Comparison of ENCODE assay signal across 8 cellular contexts in the genomic region with DNA sequence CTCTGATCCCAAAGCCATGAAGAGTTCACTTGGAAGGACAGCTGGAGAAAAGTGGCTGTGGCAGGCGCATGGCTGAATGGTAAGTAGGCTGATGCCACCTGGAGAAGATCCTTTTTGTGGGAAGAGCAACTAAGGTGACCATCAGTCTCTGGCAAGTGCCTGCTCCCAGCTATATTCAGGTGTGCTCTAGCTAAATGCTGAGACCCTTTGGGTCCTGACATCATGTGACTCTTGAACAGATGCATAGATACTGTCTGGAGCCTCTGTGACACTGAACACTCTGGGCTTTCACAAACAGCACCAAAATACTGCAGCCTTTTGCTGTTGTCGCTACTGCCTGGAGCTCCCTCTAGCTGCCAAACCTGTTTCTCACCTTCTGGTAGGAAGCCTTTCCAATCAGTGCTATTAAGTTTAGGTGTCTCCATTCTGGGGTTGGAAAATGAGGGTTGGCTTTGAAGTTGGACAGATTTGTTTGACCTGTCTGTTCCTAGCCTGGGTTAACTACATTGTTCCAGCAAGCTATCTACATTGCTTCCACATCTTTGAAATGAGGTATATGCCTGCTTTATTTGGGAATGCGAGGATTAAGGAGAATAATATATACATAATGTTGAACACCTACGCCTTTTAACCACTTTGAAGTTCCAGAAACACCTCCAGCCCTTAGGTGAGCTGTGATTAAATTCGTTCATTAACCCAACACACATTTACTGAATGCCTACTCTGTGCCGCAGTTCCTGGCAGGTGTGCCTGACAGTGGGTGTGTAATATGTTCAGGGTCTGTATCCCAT. TPM values are rescaled to one million over a fixed set of nuclear protein-coding genes. Genes with fewer than 3 reads are reported as not detected.
DNase-seq lines count a peak whose midpoint lies in the region; ATAC-seq and TF ChIP-seq lines count a peak whose summit lies in the region.

No MANE protein-coding gene starts in this region.

- POLR2A ChIA-PET in HEK293 (lab: Yijun Ruan, JAX) = interaction anchor here (0.6 to 3.3 kb wide), 3 partner anchors 34 to 56 kb away, joined by 3 to 12 read pairs (median 5); a partner anchor contains a TSS

- intact Hi-C loops in activated T-helper 2 cell treated with anti-CD3 and anti-CD28 coated beads, Interferon-gamma antibody, Interleukin-2, Interleukin-4, amounts not matched to agents 10 μg/mL and 5 μg/mL and 100 μg/mL, durations not matched to agents 14 hours and 24 hours and 36 hours (cut with micrococcal nuclease) = loop anchor here (5.0 to 10.0 kb wide), 2 partner anchors 78 to 365 kb away; a partner anchor contains a TSS

- no peaks in the 10 kb centered on the region for H3K9me3 Mint-ChIP-seq in activated T-helper 2 cell treated with anti-CD3 and anti-CD28 coated beads, Interferon-gamma antibody, Interleukin-2, Interleukin-4, amounts not matched to agents 10 μg/mL and 5 μg/mL and 100 μg/mL, durations not matched to agents 14 hours and 24 hours and 36 hours
- H3K9me3 Mint-ChIP-seq in stimulated activated naive CD8-positive, alpha-beta T cell treated with anti-CD3 and anti-CD28 coated beads, Interleukin-15, amount 100 ng/mL, for 72 hours = no peaks in the 10 kb centered on the region

- no peaks in the 10 kb centered on the region for H3K36me3 ChIP-seq in HEK293 (ENCODE audit: control insufficient read depth in 2 of 2, insufficient read depth in 1 of 2, low read length in 2 of 2)

- DNase-seq in D341Med (ENCODE audit: low spot score) (peak; percentile 59), NK-92 (lab: John Stamatoyannopoulos, UW; ENCODE audit: unreplicated experiment) (peak; percentile 5), iris pigment epithelial cell (ENCODE audit: low read depth) (peak; percentile 59)
- peak; percentile 31 for DNase-seq in activated T-helper 2 cell treated with anti-CD3 and anti-CD28 coated beads, Interferon-gamma antibody, Interleukin-2, Interleukin-4, amounts not matched to agents 10 μg/mL and 5 μg/mL and 100 μg/mL, durations not matched to agents 14 hours and 24 hours and 36 hours (ENCODE audit: low spot score)
- peak; percentile 37 to 60 for DNase-seq in stimulated activated naive CD8-positive, alpha-beta T cell treated with anti-CD3 and anti-CD28 coated beads, Interleukin-15, amount 100 ng/mL, for 72 hours

- no peaks in the 10 kb centered on the region for H3K36me3 Mint-ChIP-seq in activated T-helper 2 cell treated with anti-CD3 and anti-CD28 coated beads, Interferon-gamma antibody, Interleukin-2, Interleukin-4, amounts not matched to agents 10 μg/mL and 5 μg/mL and 100 μg/mL, durations not matched to agents 14 hours and 24 hours and 36 hours (ENCODE audit: low read depth)

- peaks cover 10% of the 10 kb centered on the region for H3K4me1 Mint-ChIP-seq in activated T-helper 2 cell treated with anti-CD3 and anti-CD28 coated beads, Interferon-gamma antibody, Interleukin-2, Interleukin-4, amounts not matched to agents 10 μg/mL and 5 μg/mL and 100 μg/mL, durations not matched to agents 14 hours and 24 hours and 36 hours (ENCODE audit: low read depth)
- peaks cover 34% of the 10 kb centered on the region for H3K4me1 Mint-ChIP-seq in stimulated activated naive CD8-positive, alpha-beta T cell treated with anti-CD3 and anti-CD28 coated beads, Interleukin-15, amount 100 ng/mL, for 72 hours

- H3K27ac ChIP-seq in HEK293 (ENCODE audit: extremely low read depth, low read depth, low read length) = no peak overlapping the region

- CTCF ChIA-PET in HEK293 (lab: Yijun Ruan, JAX) = interaction anchor here (0.6 to 3.4 kb wide), 28 partner anchors 9 to 284 kb away, joined by 3 to 23 read pairs (median 4); a partner anchor contains a TSS

- H3K9me3 ChIP-seq in HEK293 (ENCODE audit: control insufficient read depth, insufficient read depth, low read depth, low read length) = no peaks in the 10 kb centered on the region

- peaks cover 4% of the 10 kb centered on the region; the same call in 1 of the 2 replicates for H3K4me1 ChIP-seq in HEK293 (ENCODE audit: control insufficient read depth, insufficient read depth, low read length)

- H3K27ac Mint-ChIP-seq in activated T-helper 2 cell treated with anti-CD3 and anti-CD28 coated beads, Interferon-gamma antibody, Interleukin-2, Interleukin-4, amounts not matched to agents 10 μg/mL and 5 μg/mL and 100 μg/mL, durations not matched to agents 14 hours and 24 hours and 36 hours = no peak overlapping the region
- H3K27ac Mint-ChIP-seq in stimulated activated naive CD8-positive, alpha-beta T cell treated with anti-CD3 and anti-CD28 coated beads, Interleukin-15, amount 100 ng/mL, for 72 hours = no peak overlapping the region

- ATAC-seq in stimulated activated naive CD8-positive, alpha-beta T cell treated with anti-CD3 and anti-CD28 coated beads, Interleukin-15, amount 100 ng/mL, for 72 hours = no peak
- ATAC-seq in HG02938 (IDR thresholded peaks at IDR 0.05; ENCODE audit: unreplicated experiment) (no peak), HG03571 (IDR thresholded peaks at IDR 0.05; ENCODE audit: unreplicated experiment) (no peak)

- H3K4me3 Mint-ChIP-seq in activated T-helper 2 cell treated with anti-CD3 and anti-CD28 coated beads, Interferon-gamma antibody, Interleukin-2, Interleukin-4, amounts not matched to agents 10 μg/mL and 5 μg/mL and 100 μg/mL, durations not matched to agents 14 hours and 24 hours and 36 hours (ENCODE audit: low read depth) = no peak overlapping the region
- H3K4me3 Mint-ChIP-seq in stimulated activated naive CD8-positive, alpha-beta T cell treated with anti-CD3 and anti-CD28 coated beads, Interleukin-15, amount 100 ng/mL, for 72 hours = peak overlapping the region; percentile 5 to 74

- H3K4me3 ChIP-seq in HEK293 (ENCODE audit: low read depth, low read length) = no peak overlapping the region

- peaks cover 58% of the 10 kb centered on the region for H3K27me3 Mint-ChIP-seq in activated T-helper 2 cell treated with anti-CD3 and anti-CD28 coated beads, Interferon-gamma antibody, Interleukin-2, Interleukin-4, amounts not matched to agents 10 μg/mL and 5 μg/mL and 100 μg/mL, durations not matched to agents 14 hours and 24 hours and 36 hours (ENCODE audit: low read depth)
- H3K27me3 Mint-ChIP-seq in stimulated activated naive CD8-positive, alpha-beta T cell treated with anti-CD3 and anti-CD28 coated beads, Interleukin-15, amount 100 ng/mL, for 72 hours = peaks cover 65% of the 10 kb centered on the region

- peak; percentile 49; the same call in 1 of the 2 replicates for TF ChIP-seq CTCF in HEK293 (tag by site-specific recombination; IDR thresholded peaks at IDR 0.05)

TF ChIP-seq in HEK293, 187 proteins besides CTCF, POLR2A, EP300 and RAD21:
- TF ChIP-seq ZNF654 (tag by site-specific recombination; IDR thresholded peaks at IDR 0.05; ENCODE audit: low read depth) (peak; percentile 27), ZNF660 (tag by site-specific recombination; IDR thresholded peaks at IDR 0.05) (0 out of 2 replicates have a peak, but pooled peaks have one; percentile 32), ZNF549 (tag by site-specific recombination; IDR thresholded peaks at IDR 0.05) (no peak)

RNA-seq across cellular contexts. Expression of a gene that starts 3.1 kb away (rescaled TPM):
- total RNA-seq in activated T-helper 2 cell treated with anti-CD3 and anti-CD28 coated beads, Interferon-gamma antibody, Interleukin-2, Interleukin-4, amounts not matched to agents 10 μg/mL and 5 μg/mL and 100 μg/mL, durations not matched to agents 14 hours and 24 hours and 36 hours = 0.46 and 0.53 TPM in 2 replicates

RNA-seq across cellular contexts. Expression of a gene that starts 6.0 kb away (rescaled TPM):
- 25.3 and 25.7 TPM in 2 replicates for total RNA-seq in activated T-helper 2 cell treated with anti-CD3 and anti-CD28 coated beads, Interferon-gamma antibody, Interleukin-2, Interleukin-4, amounts not matched to agents 10 μg/mL and 5 μg/mL and 100 μg/mL, durations not matched to agents 14 hours and 24 hours and 36 hours

RNA-seq across cellular contexts. Expression of a gene that starts 56.1 kb away (rescaled TPM):
- total RNA-seq in activated T-helper 2 cell treated with anti-CD3 and anti-CD28 coated beads, Interferon-gamma antibody, Interleukin-2, Interleukin-4, amounts not matched to agents 10 μg/mL and 5 μg/mL and 100 μg/mL, durations not matched to agents 14 hours and 24 hours and 36 hours = 562 and 584 TPM in 2 replicates

RNA-seq across cellular contexts. Expression of a gene that starts 57.2 kb away (rescaled TPM):
- 10.5 and 11.4 TPM in 2 replicates for total RNA-seq in activated T-helper 2 cell treated with anti-CD3 and anti-CD28 coated beads, Interferon-gamma antibody, Interleukin-2, Interleukin-4, amounts not matched to agents 10 μg/mL and 5 μg/mL and 100 μg/mL, durations not matched to agents 14 hours and 24 hours and 36 hours

Comparison
In these comparisons a context has a peak if more than half of its experiments do, and no peak if none do; other contexts are left out.
1. DNase-seq: peak in every context shown above with its lines; median percentile 59 in D341Med; 59 in iris pigment epithelial cell; 48 in stimulated activated naive CD8-positive, alpha-beta T cell treated with anti-CD3 and anti-CD28 coated beads, Interleukin-15, amount 100 ng/mL, for 72 hours; 31 in activated T-helper 2 cell treated with anti-CD3 and anti-CD28 coated beads, Interferon-gamma antibody, Interleukin-2, Interleukin-4, amounts not matched to agents 10 μg/mL and 5 μg/mL and 100 μg/mL, durations not matched to agents 14 hours and 24 hours and 36 hours; 5 in NK-92.